13 cellular contexts compared by ENCODE assay signal in genomic region chr19:18108897-18109296, GRCh38. TPM values are rescaled to one million over a fixed set of nuclear protein-coding genes. Genes with fewer than 3 reads are reported as not detected.
DNase-seq lines count a peak whose midpoint lies in the region; ATAC-seq lines count a peak whose summit lies in the region.
"Had no signal": no experiment of that assay in that cellular context is flagged by ENCODE, and none has a peak within 500 bp of the region (broad histone marks: within the 10 kb centered on the region; RNA-seq: fewer than 3 reads in every experiment).

No MANE protein-coding gene starts in this region.

- CTCF ChIA-PET in activated CD4-positive, alpha-beta T cell treated with anti-CD3 and anti-CD28 coated beads, Interleukin-2, amount 10 ng/mL, durations not matched to agents 7 days and 5 days (lab: Charles Lee): interaction anchor here (1.2 to 3.0 kb wide), 6 partner anchors 11 to 143 kb away, joined by 3 to 10 read pairs (median 4); partner anchors contain the start of gene MAST3

- peak overlapping the region; percentile 71 for H3K4me3 Mint-ChIP-seq in activated CD4-positive, alpha-beta T cell treated with anti-CD3 and anti-CD28 coated beads, Interleukin-2, amount 10 ng/mL, durations not matched to agents 7 days and 5 days
- H3K4me3 Mint-ChIP-seq in activated T-helper 2 cell treated with anti-CD3 and anti-CD28 coated beads, Interferon-gamma antibody, Interleukin-2, Interleukin-4, amounts not matched to agents 10 μg/mL and 5 μg/mL and 100 μg/mL, durations not matched to agents 14 hours and 24 hours and 36 hours (ENCODE audit: low read depth): peak overlapping the region; percentile 72

- peaks cover 23% of the 10 kb centered on the region for H3K4me1 Mint-ChIP-seq in activated CD4-positive, alpha-beta T cell treated with anti-CD3 and anti-CD28 coated beads, Interleukin-2, amount 10 ng/mL, durations not matched to agents 7 days and 5 days
- H3K4me1 Mint-ChIP-seq in activated T-helper 2 cell treated with anti-CD3 and anti-CD28 coated beads, Interferon-gamma antibody, Interleukin-2, Interleukin-4, amounts not matched to agents 10 μg/mL and 5 μg/mL and 100 μg/mL, durations not matched to agents 14 hours and 24 hours and 36 hours (ENCODE audit: low read depth): peaks cover 14% of the 10 kb centered on the region

- POLR2A ChIA-PET in activated CD4-positive, alpha-beta T cell treated with anti-CD3 and anti-CD28 coated beads, Interleukin-2, amount 10 ng/mL, durations not matched to agents 7 days and 5 days (lab: Charles Lee): no interaction called here

- intact Hi-C loops in activated T-helper 2 cell treated with anti-CD3 and anti-CD28 coated beads, Interferon-gamma antibody, Interleukin-2, Interleukin-4, amounts not matched to agents 10 μg/mL and 5 μg/mL and 100 μg/mL, durations not matched to agents 14 hours and 24 hours and 36 hours (cut with micrococcal nuclease): no loop called here
- intact Hi-C loops in left colon (cut with DNase I, micrococcal nuclease): no loop called here

- H3K27me3 Mint-ChIP-seq in activated CD4-positive, alpha-beta T cell treated with anti-CD3 and anti-CD28 coated beads, Interleukin-2, amount 10 ng/mL, durations not matched to agents 7 days and 5 days: no peaks in the 10 kb centered on the region
- no peaks in the 10 kb centered on the region for H3K27me3 Mint-ChIP-seq in activated T-helper 2 cell treated with anti-CD3 and anti-CD28 coated beads, Interferon-gamma antibody, Interleukin-2, Interleukin-4, amounts not matched to agents 10 μg/mL and 5 μg/mL and 100 μg/mL, durations not matched to agents 14 hours and 24 hours and 36 hours (ENCODE audit: low read depth)

- ATAC-seq in left colon: peak; percentile 46
- ATAC-seq in GM18909 (IDR thresholded peaks at IDR 0.05; ENCODE audit: poor library complexity, unreplicated experiment): no peak

- no peak for DNase-seq in activated CD4-positive, alpha-beta T cell treated with anti-CD3 and anti-CD28 coated beads, Interleukin-2, amount 10 ng/mL, durations not matched to agents 7 days and 5 days
- no peak for DNase-seq in activated CD4-positive, alpha-beta T cell treated with anti-CD3 and anti-CD28 coated beads, Interleukin-2, amount 50 U/mL, for 48 hours
- no peak for DNase-seq in activated T-helper 2 cell treated with anti-CD3 and anti-CD28 coated beads, Interferon-gamma antibody, Interleukin-2, Interleukin-4, amounts not matched to agents 10 μg/mL and 5 μg/mL and 100 μg/mL, durations not matched to agents 14 hours and 24 hours and 36 hours (ENCODE audit: low spot score)
- DNase-seq in left colon (peak; percentile 49 to 53), substantia nigra (lab: John Stamatoyannopoulos, UW) (no peak), COLO829 (ENCODE audit: low spot score) (no peak), HCEC 1CT (no peak)
- DNase-seq: activated CD4-positive, alpha-beta T cell treated with anti-CD3 and anti-CD28 coated beads, Interleukin-2, amount 50 U/mL, for 4 hours; cerebellar nuclear complex; head of caudate nucleus; NCI-H2081 had no signal

- peak overlapping the region; percentile 52 for H3K27ac Mint-ChIP-seq in activated CD4-positive, alpha-beta T cell treated with anti-CD3 and anti-CD28 coated beads, Interleukin-2, amount 10 ng/mL, durations not matched to agents 7 days and 5 days
- H3K27ac Mint-ChIP-seq in activated T-helper 2 cell treated with anti-CD3 and anti-CD28 coated beads, Interferon-gamma antibody, Interleukin-2, Interleukin-4, amounts not matched to agents 10 μg/mL and 5 μg/mL and 100 μg/mL, durations not matched to agents 14 hours and 24 hours and 36 hours: no peak overlapping the region

- H3K27ac ChIP-seq in substantia nigra (ENCODE audit: low read depth, low read length, poor library complexity, severe bottlenecking): peak overlapping the region; percentile 83

- H3K36me3 Mint-ChIP-seq in activated CD4-positive, alpha-beta T cell treated with anti-CD3 and anti-CD28 coated beads, Interleukin-2, amount 10 ng/mL, durations not matched to agents 7 days and 5 days (ENCODE audit: low read depth): peaks cover 3% of the 10 kb centered on the region
- no peaks in the 10 kb centered on the region for H3K36me3 Mint-ChIP-seq in activated T-helper 2 cell treated with anti-CD3 and anti-CD28 coated beads, Interferon-gamma antibody, Interleukin-2, Interleukin-4, amounts not matched to agents 10 μg/mL and 5 μg/mL and 100 μg/mL, durations not matched to agents 14 hours and 24 hours and 36 hours (ENCODE audit: low read depth)

- H3K9me3 Mint-ChIP-seq in activated CD4-positive, alpha-beta T cell treated with anti-CD3 and anti-CD28 coated beads, Interleukin-2, amount 10 ng/mL, durations not matched to agents 7 days and 5 days: no peaks in the 10 kb centered on the region
- H3K9me3 Mint-ChIP-seq in activated T-helper 2 cell treated with anti-CD3 and anti-CD28 coated beads, Interferon-gamma antibody, Interleukin-2, Interleukin-4, amounts not matched to agents 10 μg/mL and 5 μg/mL and 100 μg/mL, durations not matched to agents 14 hours and 24 hours and 36 hours: no peaks in the 10 kb centered on the region

RNA-seq across cellular contexts. Expression of gene MAST3, which starts 11.3 kb away (rescaled TPM):
- total RNA-seq in activated CD4-positive, alpha-beta T cell treated with anti-CD3 and anti-CD28 coated beads, Interleukin-2, amount 10 ng/mL, durations not matched to agents 7 days and 5 days: 10 to 100 TPM; 31.0 to 35.8 TPM
- total RNA-seq in activated T-helper 2 cell treated with anti-CD3 and anti-CD28 coated beads, Interferon-gamma antibody, Interleukin-2, Interleukin-4, amounts not matched to agents 10 μg/mL and 5 μg/mL and 100 μg/mL, durations not matched to agents 14 hours and 24 hours and 36 hours: 16.6 and 17.2 TPM in 2 replicates
- total RNA-seq in left colon: 10 to 100 TPM; 33.6 to 38.6 TPM

RNA-seq across cellular contexts. Expression of gene IL12RB1, which starts 22.2 kb away (rescaled TPM):
- 10 to 100 TPM; 81.8 to 86.8 TPM for total RNA-seq in activated CD4-positive, alpha-beta T cell treated with anti-CD3 and anti-CD28 coated beads, Interleukin-2, amount 10 ng/mL, durations not matched to agents 7 days and 5 days
- total RNA-seq in activated T-helper 2 cell treated with anti-CD3 and anti-CD28 coated beads, Interferon-gamma antibody, Interleukin-2, Interleukin-4, amounts not matched to agents 10 μg/mL and 5 μg/mL and 100 μg/mL, durations not matched to agents 14 hours and 24 hours and 36 hours: 41.4 and 43.3 TPM in 2 replicates
- 1 to 10 TPM in 1 of 2 donors, under 1 TPM in 1; 0.98 to 3.9 TPM for total RNA-seq in left colon
- total RNA-seq: A673 had no signal

RNA-seq across cellular contexts. Expression of gene PIK3R2, which starts 44.1 kb away (rescaled TPM):
- 10 to 100 TPM; 12.6 to 13.1 TPM for total RNA-seq in activated CD4-positive, alpha-beta T cell treated with anti-CD3 and anti-CD28 coated beads, Interleukin-2, amount 10 ng/mL, durations not matched to agents 7 days and 5 days
- 19.4 and 21.4 TPM in 2 replicates for total RNA-seq in activated T-helper 2 cell treated with anti-CD3 and anti-CD28 coated beads, Interferon-gamma antibody, Interleukin-2, Interleukin-4, amounts not matched to agents 10 μg/mL and 5 μg/mL and 100 μg/mL, durations not matched to agents 14 hours and 24 hours and 36 hours
- 10 to 100 TPM; 37.4 to 41.1 TPM for total RNA-seq in left colon

Comparison
In these comparisons a context has a peak if more than half of its experiments do, and no peak if none do; other contexts are left out.
1. DNase-seq: peak in left colon (2 of 2); none in activated CD4-positive, alpha-beta T cell treated with anti-CD3 and anti-CD28 coated beads, Interleukin-2, amount 10 ng/mL, durations not matched to agents 7 days and 5 days (single experiment), activated CD4-positive, alpha-beta T cell treated with anti-CD3 and anti-CD28 coated beads, Interleukin-2, amount 50 U/mL, for 48 hours (0 of 2), activated T-helper 2 cell treated with anti-CD3 and anti-CD28 coated beads, Interferon-gamma antibody, Interleukin-2, Interleukin-4, amounts not matched to agents 10 μg/mL and 5 μg/mL and 100 μg/mL, durations not matched to agents 14 hours and 24 hours and 36 hours (single experiment), substantia nigra (0 of 49), COLO829 (single experiment) and HCEC 1CT (single experiment).